ENCODE assay signal across 8 cellular contexts in genomic region chr1:211323156-211324063, GRCh38.
DNase-seq lines count a peak whose midpoint lies in the region; ATAC-seq and TF ChIP-seq lines count a peak whose summit lies in the region.

No MANE protein-coding gene starts in this region.

- peaks cover 5% of the 10 kb centered on the region; the same call in 1 of the 2 replicates for H3K79me2 ChIP-seq in SU-DHL-6 (ENCODE audit: insufficient read depth, low read length)

- peak; percentile 46 for ATAC-seq in HG02588 (IDR thresholded peaks at IDR 0.05; ENCODE audit: unreplicated experiment)

- no peaks in the 10 kb centered on the region for H3K27me3 ChIP-seq in SU-DHL-6 (ENCODE audit: low read length)

- H3K4me3 ChIP-seq in SU-DHL-6 (ENCODE audit: insufficient read depth, low read length, poor library complexity, severe bottlenecking), result no peak overlapping the region

- TF ChIP-seq CTCF in SU-DHL-6 (IDR thresholded peaks at IDR 0.05; ENCODE audit: insufficient read depth, low read length, poor library complexity, severe bottlenecking), result peak; percentile 80

- H3K9me3 ChIP-seq in SU-DHL-6 (ENCODE audit: insufficient read depth, low read length), result no peaks in the 10 kb centered on the region

- no peaks in the 10 kb centered on the region for H3K9me2 ChIP-seq in SU-DHL-6 (replicated peaks; ENCODE audit: insufficient read depth, low read length)

- H2AFZ ChIP-seq in SU-DHL-6 (ENCODE audit: low read depth, low read length, severe bottlenecking), result no peak overlapping the region

- H3K27ac ChIP-seq in SU-DHL-6 (ENCODE audit: low read depth, low read length), result no peak overlapping the region

- H4K20me1 ChIP-seq in SU-DHL-6 (ENCODE audit: low read depth, low read length), result no peaks in the 10 kb centered on the region

- DNase-seq in activated CD4-positive, CD25-positive, alpha-beta regulatory T cell (lab: John Stamatoyannopoulos, UW), result peak; percentile 12 to 43 (median 32)
- no peak for DNase-seq in activated CD4-positive, CD25-positive, alpha-beta regulatory T cell treated with anti-CD3 and anti-CD28 coated beads, Interleukin-2, amount 50 U/mL, for 72 hours
- DNase-seq in NAMALWA (ENCODE audit: low spot score), result peak; percentile 86
- DNase-seq in amniotic stem cell (lab: John Stamatoyannopoulos, UW), result peak; percentile 41
- peak; percentile 57 for DNase-seq in inferior parietal cortex (ENCODE audit: extremely low spot score)
- peak; percentile 50 to 53 for DNase-seq in stimulated activated CD4-positive, alpha-beta T cell treated with anti-CD3 and anti-CD28 coated beads, Interleukin-2, amount 100 ng/mL, for 48 hours

- H3K36me3 ChIP-seq in SU-DHL-6 (ENCODE audit: low read length), result no peaks in the 10 kb centered on the region

- no peak overlapping the region for H3K4me2 ChIP-seq in SU-DHL-6 (ENCODE audit: low read depth, low read length, poor library complexity, severe bottlenecking)

- H3K9ac ChIP-seq in SU-DHL-6 (ENCODE audit: low read length), result no peak overlapping the region

- peaks cover 8% of the 10 kb centered on the region; the same call in 1 of the 2 replicates for H3F3A ChIP-seq in SU-DHL-6 (ENCODE audit: insufficient read depth)
